In genomic region chr10:79094412-79095175, GRCh38 we compare ENCODE assay signal across 10 cellular contexts. TPM values are rescaled to one million over a fixed set of nuclear protein-coding genes. Genes with fewer than 3 reads are reported as not detected.
DNase-seq lines count a peak whose midpoint lies in the region; ATAC-seq and TF ChIP-seq lines count a peak whose summit lies in the region.
"Had no signal": no experiment of that assay in that cellular context is flagged by ENCODE, and none has a peak within 500 bp of the region (broad histone marks: within the 10 kb centered on the region; RNA-seq: fewer than 3 reads in every experiment).

No MANE protein-coding gene starts in this region.

- H2AK5ac ChIP-seq in trophoblast cell (ENCODE audit: low read length): no peak overlapping the region

- 65 to 67% methylated on average over 12 of the region's 12 CpGs for WGBS in heart right ventricle, 2 donors
- no CpG with 5 or more reads among the region's 12 CpGs for WGBS in trophoblast cell (ENCODE audit: extremely low coverage, insufficient coverage, insufficient read length)

- H3K9me3 ChIP-seq in heart right ventricle (no peaks in the 10 kb centered on the region), trophoblast cell (ENCODE audit: insufficient read depth, low read depth, low read length) (no peaks in the 10 kb centered on the region), vagina (no peaks in the 10 kb centered on the region)

- peak overlapping the region; percentile 15 for H3K4me3 Mint-ChIP-seq in T-helper 2 cell treated with Interferon-gamma antibody and Interleukin-4, amounts not matched to agents 5 μg/mL and 100 μg/mL, for 36 hours

- peaks cover 30% of the 10 kb centered on the region for H3K4me1 Mint-ChIP-seq in T-helper 2 cell treated with Interferon-gamma antibody and Interleukin-4, amounts not matched to agents 5 μg/mL and 100 μg/mL, for 36 hours (ENCODE audit: low read depth)

- no peaks in the 10 kb centered on the region for H3K79me1 ChIP-seq in trophoblast cell (ENCODE audit: low read length)

- H3K4me3 ChIP-seq in heart right ventricle: no peak overlapping the region
- H3K4me3 ChIP-seq in trophoblast cell (ENCODE audit: low read depth, low read length): no peak overlapping the region
- peak overlapping the region; percentile 15 to 18 for H3K4me3 ChIP-seq in vagina

- no peak overlapping the region for H2AFZ ChIP-seq in trophoblast cell (ENCODE audit: insufficient read depth, low read length, poor library complexity)

- DNase-seq in T-helper 2 cell treated with Interferon-gamma antibody and Interleukin-4, amounts not matched to agents 5 μg/mL and 100 μg/mL, for 36 hours (ENCODE audit: low spot score): no peak
- no peak for DNase-seq in T-helper 2 cell
- DNase-seq in heart right ventricle: no peak
- DNase-seq in trophoblast cell: no peak
- DNase-seq in vagina (ENCODE audit: extremely low spot score in 2 of 2): no peak
- DNase-seq in germinal center (ENCODE audit: low spot score): no peak
- DNase-seq: 8988T, NCI-H1930 had no signal

- peaks cover 2% of the 10 kb centered on the region for H3K36me3 Mint-ChIP-seq in T-helper 2 cell treated with Interferon-gamma antibody and Interleukin-4, amounts not matched to agents 5 μg/mL and 100 μg/mL, for 36 hours (ENCODE audit: low read depth)

- no peaks in the 10 kb centered on the region for H3K9me3 Mint-ChIP-seq in T-helper 2 cell treated with Interferon-gamma antibody and Interleukin-4, amounts not matched to agents 5 μg/mL and 100 μg/mL, for 36 hours

- H2BK12ac ChIP-seq in trophoblast cell (ENCODE audit: low read length): no peak overlapping the region

- H3K4ac ChIP-seq in trophoblast cell (ENCODE audit: low read depth, low read length): peak overlapping the region; percentile 35

- no peak overlapping the region for H3K9ac ChIP-seq in trophoblast cell (ENCODE audit: low read length)

- H3K27me3 ChIP-seq in heart right ventricle (no peaks in the 10 kb centered on the region), trophoblast cell (ENCODE audit: insufficient read depth, low read length) (no peaks in the 10 kb centered on the region), vagina (no peaks in the 10 kb centered on the region)

- no peak for TF ChIP-seq POLR2A in vagina (IDR thresholded peaks at IDR 0.05)

- H3K23ac ChIP-seq in trophoblast cell (ENCODE audit: low read length): no peak overlapping the region

- intact Hi-C loops in heart right ventricle (cut with DNase I): no loop called here
- intact Hi-C loops in vagina (cut with DNase I): no loop called here

- no peak overlapping the region for H2BK5ac ChIP-seq in trophoblast cell (ENCODE audit: low read depth, low read length, poor library complexity)

- no peaks in the 10 kb centered on the region for H3K27me3 Mint-ChIP-seq in T-helper 2 cell treated with Interferon-gamma antibody and Interleukin-4, amounts not matched to agents 5 μg/mL and 100 μg/mL, for 36 hours (ENCODE audit: low read depth)

- no peaks in the 10 kb centered on the region for H3K36me3 ChIP-seq in heart right ventricle
- H3K36me3 ChIP-seq in trophoblast cell (ENCODE audit: control insufficient read depth in 1 of 2, insufficient read depth in 2 of 2, low read length in 2 of 2): peaks cover 13 to 17% of the 10 kb centered on the region in 2 experiments
- H3K36me3 ChIP-seq in vagina: no peaks in the 10 kb centered on the region

- H3K18ac ChIP-seq in trophoblast cell (ENCODE audit: low read length): no peak overlapping the region

- no peak overlapping the region for H3K27ac Mint-ChIP-seq in T-helper 2 cell treated with Interferon-gamma antibody and Interleukin-4, amounts not matched to agents 5 μg/mL and 100 μg/mL, for 36 hours

- H3K14ac ChIP-seq in trophoblast cell (ENCODE audit: low read length): no peak overlapping the region

- H3K4me1 ChIP-seq in heart right ventricle (peaks cover 53 to 99% (median 96%) of the 10 kb centered on the region in 9 donors), trophoblast cell (ENCODE audit: control insufficient read depth in 1 of 2, insufficient read depth in 2 of 2, low read length in 2 of 2) (peaks cover 12 to 26% of the 10 kb centered on the region in 2 experiments), vagina (peaks cover 100% of the 10 kb centered on the region)

- H3K27ac ChIP-seq in heart right ventricle: peak overlapping the region; percentile 64 to 90 (median 82)
- H3K27ac ChIP-seq in trophoblast cell (ENCODE audit: low read depth, low read length): no peak overlapping the region
- peak overlapping the region; percentile 82 for H3K27ac ChIP-seq in vagina

- H3K79me2 ChIP-seq in trophoblast cell (ENCODE audit: control insufficient read depth, insufficient read depth, low read length, poor library complexity): peaks cover 53% of the 10 kb centered on the region

- H3K4me2 ChIP-seq in trophoblast cell (ENCODE audit: low read length): no peak overlapping the region

- TF ChIP-seq CTCF in heart right ventricle (IDR thresholded peaks at IDR 0.05) (no peak), vagina (IDR thresholded peaks at IDR 0.05) (no peak)

- no peak overlapping the region for H4K91ac ChIP-seq in trophoblast cell (ENCODE audit: low read depth, low read length)

- ATAC-seq in heart right ventricle: peak in 2 of 8 donors; percentile 31 to 51
- ATAC-seq in GM18520 (IDR thresholded peaks at IDR 0.05; ENCODE audit: unreplicated experiment): no peak
- ATAC-seq in HG02938 (IDR thresholded peaks at IDR 0.05; ENCODE audit: unreplicated experiment): no peak

- no peak overlapping the region for H4K12ac ChIP-seq in trophoblast cell (ENCODE audit: low read depth, low read length)

- H4K8ac ChIP-seq in trophoblast cell (ENCODE audit: low read depth, low read length): no peak overlapping the region

- no peak overlapping the region for H2BK120ac ChIP-seq in trophoblast cell (ENCODE audit: insufficient read depth, low read length, poor library complexity)

RNA-seq across cellular contexts. Expression of gene ZMIZ1, which starts 25.8 kb away (rescaled TPM):
- total RNA-seq in heart right ventricle (10 to 100 TPM; 40.4 to 61.5 (median 50.8) TPM), vagina (61.4 TPM)
- polyA plus RNA-seq in heart right ventricle: 10 to 100 TPM; 24.2 to 26.8 TPM
- 52.4 and 54.3 TPM in 2 replicates for polyA plus RNA-seq in trophoblast cell (2013)

Comparison
In these comparisons a context has a peak if more than half of its experiments do, and no peak if none do; other contexts are left out.
1. H3K4me3 ChIP-seq: peak in vagina (2 of 2); none in heart right ventricle (0 of 10) and trophoblast cell (single experiment).